1 cellular context compared by ENCODE assay signal in the genomic region with DNA sequence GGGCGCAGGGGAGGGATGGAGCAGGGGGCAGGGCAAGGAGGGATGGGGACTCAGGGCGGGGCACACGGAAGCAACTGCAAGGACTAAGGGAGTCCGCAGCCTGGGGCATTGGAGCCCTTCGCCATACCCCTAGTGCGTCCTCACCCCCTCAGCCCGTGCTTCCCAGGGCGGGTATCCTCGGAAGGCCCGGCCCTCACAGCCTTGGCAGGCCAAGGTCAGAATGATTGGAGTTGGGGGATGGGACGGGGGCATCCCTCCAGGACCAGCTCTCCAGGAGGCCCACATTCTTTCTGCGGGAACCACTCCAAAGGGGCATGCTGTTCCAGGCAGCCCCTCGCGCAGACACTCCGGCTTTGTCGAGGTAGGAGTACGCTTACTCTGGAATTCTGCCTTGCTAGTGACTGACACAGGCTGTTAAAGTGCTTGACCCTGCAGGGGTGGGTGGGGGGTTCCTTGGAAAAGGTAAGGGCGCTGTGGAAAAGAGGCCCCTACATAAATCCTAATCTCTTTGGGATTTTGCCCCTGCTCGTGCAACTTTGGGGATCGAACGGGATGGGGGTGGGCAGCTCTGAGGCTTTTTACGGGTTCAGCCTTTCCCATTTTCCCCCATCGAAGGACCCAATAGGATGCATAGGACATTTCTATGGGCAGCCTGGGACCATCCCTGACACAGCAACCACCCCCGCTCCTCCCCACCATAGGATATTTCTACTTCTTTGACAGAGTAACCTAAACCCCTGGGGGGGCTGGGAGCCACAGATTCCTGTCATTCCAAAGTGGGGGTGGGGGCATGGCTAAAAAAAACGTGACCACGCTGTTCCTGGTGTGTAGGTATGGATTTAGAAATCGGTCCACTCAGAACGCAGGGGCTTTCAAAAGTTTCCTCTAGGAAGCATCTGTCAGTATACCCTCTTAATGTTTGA.
TF ChIP-seq lines count a peak whose summit lies in the region.

No MANE protein-coding gene starts in this region.

TF ChIP-seq in HepG2, 621 proteins besides CTCF, POLR2A, EP300 and RAD21 (continues in another document):
- TF ChIP-seq ZBTB3 (CRISPR knock-in tag; IDR thresholded peaks at IDR 0.05; ENCODE audit: borderline replicate concordance, low read depth) (no peak), ISX (CRISPR knock-in tag; conservative IDR thresholded peaks at IDR 0.05) (no peak), SP1 (IDR thresholded peaks at IDR 0.05) (no peak), SP1 (CRISPR knock-in tag; IDR thresholded peaks at IDR 0.05) (0 out of 2 replicates have a peak, but pooled peaks have one; percentile 26), KMT2A (CRISPR knock-in tag; IDR thresholded peaks at IDR 0.05) (0 out of 2 replicates have a peak, but pooled peaks have one; percentile 45), SNRNP70 (IDR thresholded peaks at IDR 0.05; ENCODE audit: low read depth, low read length) (no peak), PRMT3 (CRISPR knock-in tag; IDR thresholded peaks at IDR 0.05; ENCODE audit: borderline replicate concordance, low read depth) (no peak), SMC3 (IDR thresholded peaks at IDR 0.05; ENCODE audit: low read length) (no peak), KDM1A (CRISPR knock-in tag; IDR thresholded peaks at IDR 0.05) (no peak), FOXC1 (CRISPR knock-in tag; IDR thresholded peaks at IDR 0.05; ENCODE audit: borderline replicate concordance) (0 out of 2 replicates have a peak, but pooled peaks have one; percentile 18), RXRB (CRISPR knock-in tag; IDR thresholded peaks at IDR 0.05; ENCODE audit: borderline replicate concordance) (no peak), NFKB2 (CRISPR knock-in tag; IDR thresholded peaks at IDR 0.05; ENCODE audit: borderline replicate concordance) (0 out of 2 replicates have a peak, but pooled peaks have one; percentile 15), ZNF652 (CRISPR knock-in tag; IDR thresholded peaks at IDR 0.05; ENCODE audit: borderline replicate concordance, low read depth) (no peak), SMARCC2 (IDR thresholded peaks at IDR 0.05) (no peak), HDAC2 (CRISPR knock-in tag; IDR thresholded peaks at IDR 0.05) (0 out of 2 replicates have a peak, but pooled peaks have one; percentile 26), AGO1 (IDR thresholded peaks at IDR 0.05; ENCODE audit: low read depth, low read length, poor library complexity, severe bottlenecking) (no peak), HMG20A (CRISPR knock-in tag; IDR thresholded peaks at IDR 0.05; ENCODE audit: borderline replicate concordance) (no peak), SNAI1 (CRISPR knock-in tag; IDR thresholded peaks at IDR 0.05; ENCODE audit: borderline replicate concordance) (no peak), NONO (IDR thresholded peaks at IDR 0.05) (no peak), NONO (CRISPR knock-in tag; conservative IDR thresholded peaks at IDR 0.05) (no peak), RARG (CRISPR knock-in tag; IDR thresholded peaks at IDR 0.05; ENCODE audit: low read depth) (no peak), RFXAP (CRISPR knock-in tag; IDR thresholded peaks at IDR 0.05; ENCODE audit: borderline replicate concordance) (0 out of 2 replicates have a peak, but pooled peaks have one; percentile 59), BCL6 (CRISPR knock-in tag; IDR thresholded peaks at IDR 0.05) (0 out of 2 replicates have a peak, but pooled peaks have one; percentile 29), HOXA5 (CRISPR knock-in tag; IDR thresholded peaks at IDR 0.05) (no peak), MED13 (CRISPR knock-in tag; IDR thresholded peaks at IDR 0.05) (no peak), SALL1 (CRISPR knock-in tag; IDR thresholded peaks at IDR 0.05) (peak; percentile 50; the same call in 1 of the 2 replicates), ZKSCAN5 (CRISPR knock-in tag; IDR thresholded peaks at IDR 0.05) (no peak), AKAP8 (CRISPR knock-in tag; IDR thresholded peaks at IDR 0.05) (no peak), ZSCAN12 (CRISPR knock-in tag; IDR thresholded peaks at IDR 0.05) (no peak), ZFX (CRISPR knock-in tag; IDR thresholded peaks at IDR 0.05; ENCODE audit: low read depth) (peak; percentile 9; the same call in 1 of the 2 replicates), REPIN1 (CRISPR knock-in tag; IDR thresholded peaks at IDR 0.05; ENCODE audit: borderline replicate concordance, low read depth) (no peak), TCF7L2 (IDR thresholded peaks at IDR 0.05; ENCODE audit: low read depth, low read length) (no peak), MEIS2 (CRISPR knock-in tag; IDR thresholded peaks at IDR 0.05) (no peak), TEAD3 (CRISPR knock-in tag; optimal IDR thresholded peaks at IDR 0.05; ENCODE audit: borderline replicate concordance) (peak; percentile 55)
- TF ChIP-seq, protein P1, sequence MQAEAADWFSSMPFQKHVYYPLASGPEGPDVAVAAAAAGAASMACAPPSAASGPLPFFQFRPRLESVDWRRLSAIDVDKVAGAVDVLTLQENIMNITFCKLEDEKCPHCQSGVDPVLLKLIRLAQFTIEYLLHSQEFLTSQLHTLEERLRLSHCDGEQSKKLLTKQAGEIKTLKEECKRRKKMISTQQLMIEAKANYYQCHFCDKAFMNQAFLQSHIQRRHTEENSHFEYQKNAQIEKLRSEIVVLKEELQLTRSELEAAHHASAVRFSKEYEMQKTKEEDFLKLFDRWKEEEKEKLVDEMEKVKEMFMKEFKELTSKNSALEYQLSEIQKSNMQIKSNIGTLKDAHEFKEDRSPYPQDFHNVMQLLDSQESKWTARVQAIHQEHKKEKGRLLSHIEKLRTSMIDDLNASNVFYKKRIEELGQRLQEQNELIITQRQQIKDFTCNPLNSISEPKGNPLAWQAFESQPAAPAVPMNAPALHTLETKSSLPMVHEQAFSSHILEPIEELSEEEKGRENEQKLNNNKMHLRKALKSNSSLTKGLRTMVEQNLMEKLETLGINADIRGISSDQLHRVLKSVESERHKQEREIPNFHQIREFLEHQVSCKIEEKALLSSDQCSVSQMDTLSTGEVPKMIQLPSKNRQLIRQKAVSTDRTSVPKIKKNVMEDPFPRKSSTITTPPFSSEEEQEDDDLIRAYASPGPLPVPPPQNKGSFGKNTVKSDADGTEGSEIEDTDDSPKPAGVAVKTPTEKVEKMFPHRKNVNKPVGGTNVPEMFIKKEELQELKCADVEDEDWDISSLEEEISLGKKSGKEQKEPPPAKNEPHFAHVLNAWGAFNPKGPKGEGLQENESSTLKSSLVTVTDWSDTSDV (CRISPR knock-in tag; IDR thresholded peaks at IDR 0.05), result no peak
- TF ChIP-seq, protein P2, sequence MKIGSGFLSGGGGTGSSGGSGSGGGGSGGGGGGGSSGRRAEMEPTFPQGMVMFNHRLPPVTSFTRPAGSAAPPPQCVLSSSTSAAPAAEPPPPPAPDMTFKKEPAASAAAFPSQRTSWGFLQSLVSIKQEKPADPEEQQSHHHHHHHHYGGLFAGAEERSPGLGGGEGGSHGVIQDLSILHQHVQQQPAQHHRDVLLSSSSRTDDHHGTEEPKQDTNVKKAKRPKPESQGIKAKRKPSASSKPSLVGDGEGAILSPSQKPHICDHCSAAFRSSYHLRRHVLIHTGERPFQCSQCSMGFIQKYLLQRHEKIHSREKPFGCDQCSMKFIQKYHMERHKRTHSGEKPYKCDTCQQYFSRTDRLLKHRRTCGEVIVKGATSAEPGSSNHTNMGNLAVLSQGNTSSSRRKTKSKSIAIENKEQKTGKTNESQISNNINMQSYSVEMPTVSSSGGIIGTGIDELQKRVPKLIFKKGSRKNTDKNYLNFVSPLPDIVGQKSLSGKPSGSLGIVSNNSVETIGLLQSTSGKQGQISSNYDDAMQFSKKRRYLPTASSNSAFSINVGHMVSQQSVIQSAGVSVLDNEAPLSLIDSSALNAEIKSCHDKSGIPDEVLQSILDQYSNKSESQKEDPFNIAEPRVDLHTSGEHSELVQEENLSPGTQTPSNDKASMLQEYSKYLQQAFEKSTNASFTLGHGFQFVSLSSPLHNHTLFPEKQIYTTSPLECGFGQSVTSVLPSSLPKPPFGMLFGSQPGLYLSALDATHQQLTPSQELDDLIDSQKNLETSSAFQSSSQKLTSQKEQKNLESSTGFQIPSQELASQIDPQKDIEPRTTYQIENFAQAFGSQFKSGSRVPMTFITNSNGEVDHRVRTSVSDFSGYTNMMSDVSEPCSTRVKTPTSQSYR (CRISPR knock-in tag; IDR thresholded peaks at IDR 0.05; ENCODE audit: borderline replicate concordance), result peak; percentile 83; the same call in 1 of the 2 replicates
- TF ChIP-seq, protein P3, sequence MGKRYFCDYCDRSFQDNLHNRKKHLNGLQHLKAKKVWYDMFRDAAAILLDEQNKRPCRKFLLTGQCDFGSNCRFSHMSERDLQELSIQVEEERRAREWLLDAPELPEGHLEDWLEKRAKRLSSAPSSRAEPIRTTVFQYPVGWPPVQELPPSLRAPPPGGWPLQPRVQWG (CRISPR knock-in tag; IDR thresholded peaks at IDR 0.05; ENCODE audit: borderline replicate concordance, low read depth), result no peak
- TF ChIP-seq, protein P4, sequence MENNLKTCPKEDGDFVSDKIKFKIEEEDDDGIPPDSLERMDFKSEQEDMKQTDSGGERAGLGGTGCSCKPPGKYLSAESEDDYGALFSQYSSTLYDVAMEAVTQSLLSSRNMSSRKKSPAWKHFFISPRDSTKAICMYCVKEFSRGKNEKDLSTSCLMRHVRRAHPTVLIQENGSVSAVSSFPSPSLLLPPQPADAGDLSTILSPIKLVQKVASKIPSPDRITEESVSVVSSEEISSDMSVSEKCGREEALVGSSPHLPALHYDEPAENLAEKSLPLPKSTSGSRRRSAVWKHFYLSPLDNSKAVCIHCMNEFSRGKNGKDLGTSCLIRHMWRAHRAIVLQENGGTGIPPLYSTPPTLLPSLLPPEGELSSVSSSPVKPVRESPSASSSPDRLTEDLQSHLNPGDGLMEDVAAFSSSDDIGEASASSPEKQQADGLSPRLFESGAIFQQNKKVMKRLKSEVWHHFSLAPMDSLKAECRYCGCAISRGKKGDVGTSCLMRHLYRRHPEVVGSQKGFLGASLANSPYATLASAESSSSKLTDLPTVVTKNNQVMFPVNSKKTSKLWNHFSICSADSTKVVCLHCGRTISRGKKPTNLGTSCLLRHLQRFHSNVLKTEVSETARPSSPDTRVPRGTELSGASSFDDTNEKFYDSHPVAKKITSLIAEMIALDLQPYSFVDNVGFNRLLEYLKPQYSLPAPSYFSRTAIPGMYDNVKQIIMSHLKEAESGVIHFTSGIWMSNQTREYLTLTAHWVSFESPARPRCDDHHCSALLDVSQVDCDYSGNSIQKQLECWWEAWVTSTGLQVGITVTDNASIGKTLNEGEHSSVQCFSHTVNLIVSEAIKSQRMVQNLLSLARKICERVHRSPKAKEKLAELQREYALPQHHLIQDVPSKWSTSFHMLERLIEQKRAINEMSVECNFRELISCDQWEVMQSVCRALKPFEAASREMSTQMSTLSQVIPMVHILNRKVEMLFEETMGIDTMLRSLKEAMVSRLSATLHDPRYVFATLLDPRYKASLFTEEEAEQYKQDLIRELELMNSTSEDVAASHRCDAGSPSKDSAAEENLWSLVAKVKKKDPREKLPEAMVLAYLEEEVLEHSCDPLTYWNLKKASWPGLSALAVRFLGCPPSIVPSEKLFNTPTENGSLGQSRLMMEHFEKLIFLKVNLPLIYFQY (CRISPR knock-in tag; IDR thresholded peaks at IDR 0.05; ENCODE audit: borderline replicate concordance), result no peak
- TF ChIP-seq, protein P5, sequence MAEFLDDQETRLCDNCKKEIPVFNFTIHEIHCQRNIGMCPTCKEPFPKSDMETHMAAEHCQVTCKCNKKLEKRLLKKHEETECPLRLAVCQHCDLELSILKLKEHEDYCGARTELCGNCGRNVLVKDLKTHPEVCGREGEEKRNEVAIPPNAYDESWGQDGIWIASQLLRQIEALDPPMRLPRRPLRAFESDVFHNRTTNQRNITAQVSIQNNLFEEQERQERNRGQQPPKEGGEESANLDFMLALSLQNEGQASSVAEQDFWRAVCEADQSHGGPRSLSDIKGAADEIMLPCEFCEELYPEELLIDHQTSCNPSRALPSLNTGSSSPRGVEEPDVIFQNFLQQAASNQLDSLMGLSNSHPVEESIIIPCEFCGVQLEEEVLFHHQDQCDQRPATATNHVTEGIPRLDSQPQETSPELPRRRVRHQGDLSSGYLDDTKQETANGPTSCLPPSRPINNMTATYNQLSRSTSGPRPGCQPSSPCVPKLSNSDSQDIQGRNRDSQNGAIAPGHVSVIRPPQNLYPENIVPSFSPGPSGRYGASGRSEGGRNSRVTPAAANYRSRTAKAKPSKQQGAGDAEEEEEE (CRISPR knock-in tag; IDR thresholded peaks at IDR 0.05; ENCODE audit: borderline replicate concordance), result no peak
- TF ChIP-seq, protein P6, sequence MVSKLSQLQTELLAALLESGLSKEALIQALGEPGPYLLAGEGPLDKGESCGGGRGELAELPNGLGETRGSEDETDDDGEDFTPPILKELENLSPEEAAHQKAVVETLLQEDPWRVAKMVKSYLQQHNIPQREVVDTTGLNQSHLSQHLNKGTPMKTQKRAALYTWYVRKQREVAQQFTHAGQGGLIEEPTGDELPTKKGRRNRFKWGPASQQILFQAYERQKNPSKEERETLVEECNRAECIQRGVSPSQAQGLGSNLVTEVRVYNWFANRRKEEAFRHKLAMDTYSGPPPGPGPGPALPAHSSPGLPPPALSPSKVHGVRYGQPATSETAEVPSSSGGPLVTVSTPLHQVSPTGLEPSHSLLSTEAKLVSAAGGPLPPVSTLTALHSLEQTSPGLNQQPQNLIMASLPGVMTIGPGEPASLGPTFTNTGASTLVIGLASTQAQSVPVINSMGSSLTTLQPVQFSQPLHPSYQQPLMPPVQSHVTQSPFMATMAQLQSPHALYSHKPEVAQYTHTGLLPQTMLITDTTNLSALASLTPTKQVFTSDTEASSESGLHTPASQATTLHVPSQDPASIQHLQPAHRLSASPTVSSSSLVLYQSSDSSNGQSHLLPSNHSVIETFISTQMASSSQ (IDR thresholded peaks at IDR 0.05; ENCODE audit: low read depth), result no peak
- TF ChIP-seq, protein P6 (CRISPR knock-in tag; IDR thresholded peaks at IDR 0.05; ENCODE audit: borderline replicate concordance), result no peak
- TF ChIP-seq, protein P7, sequence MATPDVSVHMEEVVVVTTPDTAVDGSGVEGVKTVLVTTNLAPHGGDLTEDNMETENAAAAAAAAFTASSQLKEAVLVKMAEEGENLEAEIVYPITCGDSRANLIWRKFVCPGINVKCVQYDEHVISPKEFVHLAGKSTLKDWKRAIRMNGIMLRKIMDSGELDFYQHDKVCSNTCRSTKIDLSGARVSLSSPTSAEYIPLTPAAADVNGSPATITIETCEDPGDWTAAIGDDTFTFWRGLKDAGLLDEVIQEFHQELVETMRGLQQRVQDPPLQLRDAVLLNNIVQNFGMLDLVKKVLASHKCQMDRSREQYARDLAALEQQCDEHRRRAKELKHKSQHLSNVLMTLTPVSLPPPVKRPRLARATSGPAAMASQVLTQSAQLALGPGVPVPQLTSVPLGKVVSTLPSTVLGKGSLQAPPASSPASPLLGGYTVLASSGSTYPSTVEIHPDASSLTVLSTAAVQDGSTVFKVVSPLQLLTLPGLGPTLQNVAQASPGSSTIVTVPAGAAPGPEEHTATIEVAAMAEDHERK (CRISPR knock-in tag; IDR thresholded peaks at IDR 0.05; ENCODE audit: low read depth), result no peak
